8 cellular contexts compared by ENCODE assay signal in genomic region chr12:57740656-57741412, GRCh38. TPM values are rescaled to one million over a fixed set of nuclear protein-coding genes. Genes with fewer than 3 reads are reported as not detected.
DNase-seq lines count a peak whose midpoint lies in the region; ATAC-seq lines count a peak whose summit lies in the region.

No MANE protein-coding gene starts in this region.

- H3K27ac Mint-ChIP-seq in activated T-cell treated with anti-CD3 and anti-CD28 coated beads, Interleukin-2, amount 50 U/mL, for 72 hours, result peak overlapping the region; percentile 29

- peaks cover 4 to 6% of the 10 kb centered on the region in 2 donors for H3K36me3 Mint-ChIP-seq in activated T-cell treated with anti-CD3 and anti-CD28 coated beads, Interleukin-2, amount 50 U/mL, for 72 hours (ENCODE audit: insufficient read depth in 2 of 2)

- no peaks in the 10 kb centered on the region for H3K9me3 Mint-ChIP-seq in activated T-cell treated with anti-CD3 and anti-CD28 coated beads, Interleukin-2, amount 50 U/mL, for 72 hours

- H3K4me1 Mint-ChIP-seq in activated T-cell treated with anti-CD3 and anti-CD28 coated beads, Interleukin-2, amount 50 U/mL, for 72 hours (ENCODE audit: low read depth), result peaks cover 63% of the 10 kb centered on the region

- peak overlapping the region; percentile 80 for H3K4me3 Mint-ChIP-seq in activated T-cell treated with anti-CD3 and anti-CD28 coated beads, Interleukin-2, amount 50 U/mL, for 72 hours

- DNase-seq in GF-D8 (lab: John Stamatoyannopoulos, UW), result peak; percentile 76
- peak; percentile 59 for DNase-seq in MV-4-11 (lab: John Stamatoyannopoulos, UW)
- peak; percentile 79 to 80 for DNase-seq in activated T-cell treated with anti-CD3 and anti-CD28 coated beads, Interleukin-2, amount 50 U/mL, for 72 hours
- peak; percentile 35 for DNase-seq in occipital lobe (lab: John Stamatoyannopoulos, UW)
- no peak for DNase-seq in NCI-H774 (lab: John Stamatoyannopoulos, UW)
- no peak for DNase-seq in ureter (ENCODE audit: low spot score)
- no peak for DNase-seq in NCI-H2196 treated with DMSO at 0.1 percent for 48 hours (lab: John Stamatoyannopoulos, UW; ENCODE audit: unreplicated experiment)

- H3K27me3 Mint-ChIP-seq in activated T-cell treated with anti-CD3 and anti-CD28 coated beads, Interleukin-2, amount 50 U/mL, for 72 hours (ENCODE audit: low read depth), result no peaks in the 10 kb centered on the region

- peak; percentile 52 for ATAC-seq in GM21515 (IDR thresholded peaks at IDR 0.05; ENCODE audit: unreplicated experiment)
- peak; percentile 52 to 69 for ATAC-seq in activated T-cell treated with anti-CD3 and anti-CD28 coated beads, Interleukin-2, amount 50 U/mL, for 72 hours (replicated peaks in 1 of 2)

RNA-seq across cellular contexts. Expression of gene AGAP2, which starts 2.3 kb away (rescaled TPM):
- 10 to 100 TPM; 21.7 to 26.9 TPM for total RNA-seq in activated T-cell treated with anti-CD3 and anti-CD28 coated beads, Interleukin-2, amount 50 U/mL, for 72 hours
- 25.6 TPM for total RNA-seq in occipital lobe
- total RNA-seq in ureter, result 2.8 TPM

RNA-seq across cellular contexts. Expression of gene TSPAN31, which starts 4.0 kb away (rescaled TPM):
- 10 to 100 TPM; 18.2 to 19.6 TPM for total RNA-seq in activated T-cell treated with anti-CD3 and anti-CD28 coated beads, Interleukin-2, amount 50 U/mL, for 72 hours
- 41.0 TPM for total RNA-seq in occipital lobe
- 45.6 TPM for total RNA-seq in ureter

RNA-seq across cellular contexts. Expression of gene CDK4, which starts 11.3 kb away (rescaled TPM):
- total RNA-seq in activated T-cell treated with anti-CD3 and anti-CD28 coated beads, Interleukin-2, amount 50 U/mL, for 72 hours, result 100 to 1,000 TPM; 150 to 154 TPM
- 59.0 TPM for total RNA-seq in occipital lobe
- 86.5 TPM for total RNA-seq in ureter

RNA-seq across cellular contexts. Expression of gene MARCHF9, which starts 14.1 kb away (rescaled TPM):
- 10 to 100 TPM; 30.2 to 32.9 TPM for total RNA-seq in activated T-cell treated with anti-CD3 and anti-CD28 coated beads, Interleukin-2, amount 50 U/mL, for 72 hours
- total RNA-seq in occipital lobe (15.9 TPM), ureter (12.1 TPM)

RNA-seq across cellular contexts. Expression of gene CYP27B1, which starts 26.0 kb away (rescaled TPM):
- 10 to 100 TPM; 11.1 to 14.7 TPM for total RNA-seq in activated T-cell treated with anti-CD3 and anti-CD28 coated beads, Interleukin-2, amount 50 U/mL, for 72 hours
- total RNA-seq in occipital lobe (not detected), ureter (1.6 TPM)

Comparison
In these comparisons a context has a peak if more than half of its experiments do, and no peak if none do; other contexts are left out.
1. DNase-seq: peak in GF-D8 (single experiment), MV-4-11 (single experiment), activated T-cell treated with anti-CD3 and anti-CD28 coated beads, Interleukin-2, amount 50 U/mL, for 72 hours (2 of 2) and occipital lobe (single experiment); none in NCI-H774 (single experiment), ureter (single experiment) and NCI-H2196 treated with DMSO at 0.1 percent for 48 hours (single experiment).